Comparison of ENCODE assay signal across 8 cellular contexts in genomic region chr1:21149862-21150432, GRCh38.
DNase-seq lines count a peak whose midpoint lies in the region; ATAC-seq and TF ChIP-seq lines count a peak whose summit lies in the region.

No MANE protein-coding gene starts in this region.

- peak; percentile 93 for ATAC-seq in SK-N-SH treated with all-trans-retinoic acid at 6 μM for 48 hours
- no peak for ATAC-seq in GM18909 (IDR thresholded peaks at IDR 0.05; ENCODE audit: poor library complexity, unreplicated experiment)
- ATAC-seq in HG03565 (IDR thresholded peaks at IDR 0.05; ENCODE audit: unreplicated experiment): no peak
- ATAC-seq in activated CD4-positive, CD25-positive, alpha-beta regulatory T cell treated with anti-CD3 and anti-CD28 coated beads, Interleukin-2, amount 50 U/mL, for 24 hours: no peak

- intact Hi-C loops in posterior cingulate gyrus (cut with DNase I): no loop called here

- peak; percentile 99 for DNase-seq in EH (ENCODE audit: low read depth)
- peak; percentile 90 for DNase-seq in glomerular visceral epithelial cell (ENCODE audit: extremely low spot score)
- DNase-seq in posterior cingulate gyrus: peak in 8 of 10 donors; percentile 23 to 95 (median 44)
- no peak for DNase-seq in activated naive CD4-positive, alpha-beta T cell treated with anti-CD3 and anti-CD28 coated beads, Interleukin-2, amount 50 U/mL, for 16 hours

TF ChIP-seq in SK-N-SH treated with all-trans-retinoic acid at 6 μM for 48 hours, 23 proteins besides CTCF, POLR2A, EP300 and RAD21:
- no peak for TF ChIP-seq ARNTL (CRISPR knock-in tag; IDR thresholded peaks at IDR 0.05; ENCODE audit: borderline replicate concordance, low read depth)
- TF ChIP-seq OSR1 (CRISPR knock-in tag; IDR thresholded peaks at IDR 0.05): no peak
